ENCODE assay signal across 18 cellular contexts in genomic region chr7:26663905-26664673, GRCh38.
DNase-seq lines count a peak whose midpoint lies in the region; ATAC-seq and TF ChIP-seq lines count a peak whose summit lies in the region.
"Had no signal": no experiment of that assay in that cellular context is flagged by ENCODE, and none has a peak within 500 bp of the region (broad histone marks: within the 10 kb centered on the region; RNA-seq: fewer than 3 reads in every experiment).

No MANE protein-coding gene starts in this region.

- no peak overlapping the region for H3K27ac Mint-ChIP-seq in CD4-positive, alpha-beta T cell
- no peak overlapping the region for H3K27ac Mint-ChIP-seq in activated T-helper 17 cell treated with anti-CD3 and anti-CD28 coated beads, Interleukin-2, amount 50 U/mL, for 72 hours
- H3K27ac Mint-ChIP-seq in naive thymus-derived CD8-positive, alpha-beta T cell, result no peak overlapping the region
- H3K27ac Mint-ChIP-seq: endodermal cell had no signal

- TF ChIP-seq CTCF in CD4-positive, alpha-beta T cell (IDR thresholded peaks at IDR 0.05), result no peak

- no peaks in the 10 kb centered on the region for H3K9me3 Mint-ChIP-seq in CD4-positive, alpha-beta T cell
- H3K9me3 Mint-ChIP-seq in activated T-helper 17 cell treated with anti-CD3 and anti-CD28 coated beads, Interleukin-2, amount 50 U/mL, for 72 hours, result no peaks in the 10 kb centered on the region
- H3K9me3 Mint-ChIP-seq in naive thymus-derived CD8-positive, alpha-beta T cell, result no peaks in the 10 kb centered on the region
- H3K9me3 Mint-ChIP-seq: endodermal cell, natural killer cell had no signal

- H3K27me3 ChIP-seq in CD4-positive, alpha-beta T cell (ENCODE audit: control insufficient read depth, insufficient read depth, low read length), result no peaks in the 10 kb centered on the region
- H3K27me3 ChIP-seq: adrenal gland, breast epithelium, colonic mucosa had no signal

- CTCF ChIA-PET in CD4-positive, alpha-beta T cell (lab: Charles Lee), result interaction anchor here (0.6 to 1.4 kb wide), 4 partner anchors 17 to 497 kb away, joined by 3 to 5 read pairs (median 4); no protein-coding TSS in a partner anchor

- no peak for ATAC-seq in CD4-positive, alpha-beta T cell (ENCODE audit: poor library complexity)
- no peak for ATAC-seq in activated T-helper 17 cell treated with anti-CD3 and anti-CD28 coated beads, Interleukin-2, amount 50 U/mL, for 72 hours (replicated peaks)
- ATAC-seq in naive thymus-derived CD8-positive, alpha-beta T cell, result no peak

- peak overlapping the region; percentile 75 for H3K4me3 Mint-ChIP-seq in CD4-positive, alpha-beta T cell
- H3K4me3 Mint-ChIP-seq in activated T-helper 17 cell treated with anti-CD3 and anti-CD28 coated beads, Interleukin-2, amount 50 U/mL, for 72 hours, result peak overlapping the region; percentile 30
- peak overlapping the region in 7 of 10 donors; percentile 62 to 86 (median 75) for H3K4me3 Mint-ChIP-seq in naive thymus-derived CD8-positive, alpha-beta T cell
- H3K4me3 Mint-ChIP-seq: endodermal cell had no signal

- H3K27me3 Mint-ChIP-seq in CD4-positive, alpha-beta T cell, result peaks cover 17% of the 10 kb centered on the region
- H3K27me3 Mint-ChIP-seq in activated T-helper 17 cell treated with anti-CD3 and anti-CD28 coated beads, Interleukin-2, amount 50 U/mL, for 72 hours, result peaks cover 5% of the 10 kb centered on the region
- peaks cover 0 to 17% (median 4%) of the 10 kb centered on the region in 5 donors for H3K27me3 Mint-ChIP-seq in naive thymus-derived CD8-positive, alpha-beta T cell

- H3K4me1 Mint-ChIP-seq in CD4-positive, alpha-beta T cell (ENCODE audit: low read depth), result peaks cover 19% of the 10 kb centered on the region
- H3K4me1 Mint-ChIP-seq in activated T-helper 17 cell treated with anti-CD3 and anti-CD28 coated beads, Interleukin-2, amount 50 U/mL, for 72 hours, result peaks cover 12% of the 10 kb centered on the region
- H3K4me1 Mint-ChIP-seq in naive thymus-derived CD8-positive, alpha-beta T cell, result peaks cover 6 to 26% (median 16%) of the 10 kb centered on the region in 4 donors

- POLR2A ChIA-PET in CD4-positive, alpha-beta T cell (lab: Charles Lee), result interaction anchor here (1.0 to 2.0 kb wide), 3 partner anchors 287 to 771 kb away, joined by 3 to 9 read pairs (median 6); no protein-coding TSS in a partner anchor
- POLR2A ChIA-PET in naive thymus-derived CD8-positive, alpha-beta T cell (lab: Charles Lee), result interaction anchor here (0.7 kb wide), 1 partner anchor 288 kb away, joined by 3 read pairs; no protein-coding TSS in a partner anchor

- H3K36me3 Mint-ChIP-seq in CD4-positive, alpha-beta T cell (ENCODE audit: low read depth), result no peaks in the 10 kb centered on the region
- no peaks in the 10 kb centered on the region for H3K36me3 Mint-ChIP-seq in activated T-helper 17 cell treated with anti-CD3 and anti-CD28 coated beads, Interleukin-2, amount 50 U/mL, for 72 hours (ENCODE audit: low read depth)
- H3K36me3 Mint-ChIP-seq in naive thymus-derived CD8-positive, alpha-beta T cell, result no peaks in the 10 kb centered on the region
- H3K36me3 Mint-ChIP-seq: natural killer cell had no signal

- no peak overlapping the region for H3K27ac ChIP-seq in CD4-positive, alpha-beta T cell (ENCODE audit: low read depth, low read length)
- H3K27ac ChIP-seq: breast epithelium, colonic mucosa, parathyroid adenoma had no signal

- no peaks in the 10 kb centered on the region for H3K9me3 ChIP-seq in CD4-positive, alpha-beta T cell (ENCODE audit: control insufficient read depth, low read length)
- H3K9me3 ChIP-seq: adrenal gland, breast epithelium, colonic mucosa had no signal

- peak; percentile 7 for DNase-seq in AG08395 (ENCODE audit: low spot score)
- no peak for DNase-seq in CD4-positive, alpha-beta T cell
- no peak for DNase-seq in naive thymus-derived CD8-positive, alpha-beta T cell
- DNase-seq in T-helper 1 cell, result no peak
- DNase-seq in foreskin melanocyte, result no peak
- DNase-seq in DMS53 treated with DMSO at 0.1 percent for 48 hours (lab: John Stamatoyannopoulos, UW; ENCODE audit: unreplicated experiment), result no peak
- DNase-seq: activated CD8-positive, alpha-beta memory T cell treated with anti-CD3 and anti-CD28 coated beads, Interleukin-2, amount 50 U/mL, for 48 hours; activated gamma-delta T cell; colonic mucosa; endodermal cell; natural killer cell; NCI-H1092; NCI-H2081 treated with DMSO at 0.1 percent for 48 hours; NCI-H510A had no signal

- intact Hi-C loops in CD4-positive, alpha-beta T cell (cut with DNase I, micrococcal nuclease), result loop anchor here (5.0 to 10.0 kb wide), 4 partner anchors 159 to 1198 kb away; partner anchors contain the start of genes CBX3 (in 1 of the 2) and HNRNPA2B1 (in 1 of the 2)
